In genomic region chr11:3959015-3959917, GRCh38 we compare ENCODE assay signal across 8 cellular contexts.
DNase-seq lines count a peak whose midpoint lies in the region; ATAC-seq and TF ChIP-seq lines count a peak whose summit lies in the region.

No MANE protein-coding gene starts in this region.

- no peaks in the 10 kb centered on the region for H3K36me3 ChIP-seq in left lung
- no peaks in the 10 kb centered on the region for H3K36me3 ChIP-seq in gastroesophageal sphincter
- no peaks in the 10 kb centered on the region for H3K36me3 ChIP-seq in esophagus squamous epithelium

- H3K9me3 ChIP-seq in CD4-positive, alpha-beta T cell (ENCODE audit: control insufficient read depth, low read length) = no peaks in the 10 kb centered on the region
- H3K9me3 ChIP-seq in left lung (no peaks in the 10 kb centered on the region), gastroesophageal sphincter (no peaks in the 10 kb centered on the region), esophagus squamous epithelium (no peaks in the 10 kb centered on the region)

- no peak for TF ChIP-seq POLR2A in gastroesophageal sphincter (IDR thresholded peaks at IDR 0.05)
- no peak for TF ChIP-seq POLR2A in GM18505 (IDR thresholded peaks at IDR 0.05; ENCODE audit: borderline replicate concordance, extremely low read depth, insufficient read depth, insufficient read length)
- TF ChIP-seq POLR2A in esophagus squamous epithelium (IDR thresholded peaks at IDR 0.05) = no peak

- peaks cover 84% of the 10 kb centered on the region for H3K4me1 Mint-ChIP-seq in CD4-positive, alpha-beta T cell (ENCODE audit: low read depth)

- in situ Hi-C loops in SK-MEL-5 (cut with HindIII; ENCODE audit: low pct_unique_long_range_greater_than_20kb, low sequenced_read_pairs) = no loop called here

- no peak for TF ChIP-seq EP300 in gastroesophageal sphincter (IDR thresholded peaks at IDR 0.05)

- H3K27ac Mint-ChIP-seq in CD4-positive, alpha-beta T cell = peak overlapping the region; percentile 0

- WGBS in gastroesophageal sphincter (ENCODE audit: low coverage in 1 of 2), 2 donors = 93 to 98% methylated on average over 4 to 5 of the region's 5 CpGs
- 51 to 62% methylated on average over 5 of the region's 5 CpGs for WGBS in esophagus squamous epithelium, 2 donors

- no peak for DNase-seq in CD4-positive, alpha-beta T cell
- peak; percentile 36 for DNase-seq in H4 (ENCODE audit: low spot score)
- DNase-seq in SK-MEL-5 (ENCODE audit: low read depth, low spot score) = peak; percentile 64
- DNase-seq in left lung = no peak
- no peak for DNase-seq in stimulated activated CD4-positive, alpha-beta T cell treated with anti-CD3 and anti-CD28 coated beads, Interleukin-4, amount 100 ng/mL, for 4 hours
- DNase-seq in esophagus squamous epithelium (lab: John Stamatoyannopoulos, UW) = no peak

- POLR2A ChIA-PET in CD4-positive, alpha-beta T cell (lab: Charles Lee) = interaction anchor here (1.0 to 3.5 kb wide), 3 partner anchors 11 to 105 kb away, joined by 3 to 14 read pairs (median 14); no protein-coding TSS in a partner anchor

- H3K27ac ChIP-seq in CD4-positive, alpha-beta T cell (ENCODE audit: low read depth, low read length) = no peak overlapping the region
- H3K27ac ChIP-seq in left lung (no peak overlapping the region), gastroesophageal sphincter (no peak overlapping the region), esophagus squamous epithelium (peak overlapping the region in 2 of 4 donors; percentile 57 to 61)

- intact Hi-C loops in CD4-positive, alpha-beta T cell (cut with DNase I, micrococcal nuclease) = no loop called here
- intact Hi-C loops in left lung (cut with DNase I) (no loop called here), esophagus squamous epithelium (cut with DNase I) (loop anchor here (10.0 kb wide), 1 partner anchor 94 kb away; no protein-coding TSS in a partner anchor)

- peak; percentile 23 for TF ChIP-seq CTCF in CD4-positive, alpha-beta T cell (IDR thresholded peaks at IDR 0.05)
- TF ChIP-seq CTCF in left lung (IDR thresholded peaks at IDR 0.05) (no peak), gastroesophageal sphincter (IDR thresholded peaks at IDR 0.05) (no peak), esophagus squamous epithelium (IDR thresholded peaks at IDR 0.05) (peak in 3 of 6 experiments; percentile 27 to 52 (median 46))

- H3K4me3 Mint-ChIP-seq in CD4-positive, alpha-beta T cell = no peak overlapping the region

- peaks cover 0 to 6% of the 10 kb centered on the region in 2 donors for H3K4me1 ChIP-seq in left lung
- H3K4me1 ChIP-seq in gastroesophageal sphincter = peaks cover 0 to 32% (median 7%) of the 10 kb centered on the region in 3 donors
- peaks cover 1 to 89% (median 31%) of the 10 kb centered on the region in 3 donors for H3K4me1 ChIP-seq in esophagus squamous epithelium

- no peak for ATAC-seq in CD4-positive, alpha-beta T cell (ENCODE audit: poor library complexity)
- ATAC-seq in left lung = peak; percentile 57
- no peak for ATAC-seq in gastroesophageal sphincter
- ATAC-seq in GM18505 (IDR thresholded peaks at IDR 0.05; ENCODE audit: unreplicated experiment) = no peak

- H3K4me3 ChIP-seq in left lung = no peak overlapping the region
- no peak overlapping the region for H3K4me3 ChIP-seq in gastroesophageal sphincter
- H3K4me3 ChIP-seq in esophagus squamous epithelium = no peak overlapping the region

- H3K27me3 Mint-ChIP-seq in CD4-positive, alpha-beta T cell = no peaks in the 10 kb centered on the region

- H3K9me3 Mint-ChIP-seq in CD4-positive, alpha-beta T cell = no peaks in the 10 kb centered on the region

- no peaks in the 10 kb centered on the region for H3K27me3 ChIP-seq in CD4-positive, alpha-beta T cell (ENCODE audit: control insufficient read depth, insufficient read depth, low read length)
- H3K27me3 ChIP-seq in left lung = no peaks in the 10 kb centered on the region
- H3K27me3 ChIP-seq in gastroesophageal sphincter = no peaks in the 10 kb centered on the region
- H3K27me3 ChIP-seq in esophagus squamous epithelium = no peaks in the 10 kb centered on the region

- CTCF ChIA-PET in CD4-positive, alpha-beta T cell (lab: Charles Lee) = interaction anchor here (0.9 to 1.5 kb wide), 6 partner anchors 11 to 65 kb away, joined by 3 to 4 read pairs (median 3); no protein-coding TSS in a partner anchor

- peaks cover 5% of the 10 kb centered on the region for H3K36me3 Mint-ChIP-seq in CD4-positive, alpha-beta T cell (ENCODE audit: low read depth)

Comparison
In these comparisons a context has a peak if more than half of its experiments do, and no peak if none do; other contexts are left out.
1. DNase-seq: peak in H4 (single experiment) and SK-MEL-5 (single experiment); none in CD4-positive, alpha-beta T cell (0 of 10), left lung (0 of 2), stimulated activated CD4-positive, alpha-beta T cell treated with anti-CD3 and anti-CD28 coated beads, Interleukin-4, amount 100 ng/mL, for 4 hours (0 of 2) and esophagus squamous epithelium (single experiment).